In the genomic region with DNA sequence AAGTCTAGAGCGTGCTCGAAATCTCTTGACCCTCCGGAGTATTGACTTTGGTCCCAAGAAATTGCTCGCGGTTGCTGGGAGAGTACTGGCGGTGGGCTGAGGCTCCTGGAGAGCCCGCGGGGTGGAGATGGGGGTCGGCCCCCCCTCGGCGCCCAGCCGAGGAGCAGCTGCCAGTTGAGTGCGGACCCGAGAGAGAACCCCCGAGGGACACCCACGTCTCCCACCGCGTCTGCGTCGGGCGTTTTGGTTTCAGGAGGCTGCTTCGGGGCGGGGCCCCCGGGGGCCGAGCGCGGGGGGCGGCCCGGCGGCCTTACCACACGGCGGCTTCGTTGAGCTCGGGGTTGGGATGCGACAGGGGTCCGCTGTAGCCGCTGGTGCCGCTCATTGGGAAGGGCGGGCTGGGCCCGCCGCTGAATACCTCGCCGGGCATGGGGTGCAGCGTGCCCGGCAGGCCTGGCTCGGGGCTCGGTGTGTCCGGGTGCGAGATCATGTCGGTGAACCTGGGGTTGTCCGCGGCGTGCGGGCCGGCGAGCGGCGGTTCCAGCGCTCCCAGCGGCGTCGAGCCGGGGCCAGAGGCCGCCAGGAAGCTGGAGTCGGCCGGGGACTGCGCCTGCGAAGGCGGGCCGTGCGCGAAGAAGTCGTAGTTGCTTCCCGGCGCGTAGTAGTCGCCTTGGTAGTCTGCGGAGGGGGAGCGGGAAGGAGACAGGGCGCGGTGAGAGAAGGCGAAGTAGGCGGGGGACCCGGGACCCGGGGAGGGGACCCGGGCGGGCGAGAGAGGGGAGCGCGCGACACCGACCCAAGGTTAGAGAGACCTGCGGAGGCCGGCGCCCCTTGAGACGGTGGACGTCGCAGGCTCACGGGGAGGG, we compare ENCODE assay signal across 10 cellular contexts. TPM values are rescaled to one million over a fixed set of nuclear protein-coding genes. Genes with fewer than 3 reads are reported as not detected.
A peak's percentile ranks its signal among the peaks of the same experiment; 100 is the strongest.
DNase-seq lines count a peak whose midpoint lies in the region; ATAC-seq and TF ChIP-seq lines count a peak whose summit lies in the region.
"Had no signal": no experiment of that assay in that cellular context is flagged by ENCODE, and none has a peak within 500 bp of the region (broad histone marks: within the 10 kb centered on the region; RNA-seq: fewer than 3 reads in every experiment).

No MANE protein-coding gene starts in this region.

- no peaks in the 10 kb centered on the region for H3K9me3 Mint-ChIP-seq in activated naive CD4-positive, alpha-beta T cell treated with anti-CD3 and anti-CD28 coated beads, Interleukin-2, amount 10 ng/mL, durations not matched to agents 7 days and 5 days
- peaks cover 0 to 4% (median 0%) of the 10 kb centered on the region in 11 donors for H3K9me3 Mint-ChIP-seq in naive thymus-derived CD4-positive, alpha-beta T cell

- no peak overlapping the region for H3K27ac ChIP-seq in colonic mucosa
- no peak overlapping the region for H3K27ac ChIP-seq in naive thymus-derived CD4-positive, alpha-beta T cell (ENCODE audit: low read depth, low read length)
- H3K27ac ChIP-seq in upper lobe of left lung, result no peak overlapping the region
- H3K27ac ChIP-seq in brain microvascular endothelial cell, result no peak overlapping the region
- H3K27ac ChIP-seq in uterus, result no peak overlapping the region
- H3K27ac ChIP-seq: C4-2B, KMS-11 had no signal

- no peak overlapping the region for H3K9ac ChIP-seq in colonic mucosa (ENCODE audit: low read depth in 2 of 2, low read length in 2 of 2)
- H3K9ac ChIP-seq: KMS-11 had no signal

- H3K4me3 ChIP-seq in colonic mucosa, result peak overlapping the region; percentile 7
- H3K4me3 ChIP-seq in naive thymus-derived CD4-positive, alpha-beta T cell (ENCODE audit: low read length), result peak overlapping the region; percentile 3
- H3K4me3 ChIP-seq in upper lobe of left lung, result peak overlapping the region in 3 of 4 donors; percentile 6 to 25 (median 18)
- H3K4me3 ChIP-seq in brain microvascular endothelial cell (ENCODE audit: low read depth, low read length), result no peak overlapping the region
- no peak overlapping the region for H3K4me3 ChIP-seq in uterus

- WGBS in upper lobe of left lung, 2 donors, result 2 to 3% methylated on average over 23 to 55 of the region's 99 CpGs

- in situ Hi-C loops in brain microvascular endothelial cell (cut with HindIII; ENCODE audit: low pct_ligation_motif_present, low sequenced_read_pairs), result no loop called here

- H3K27ac Mint-ChIP-seq in activated naive CD4-positive, alpha-beta T cell treated with anti-CD3 and anti-CD28 coated beads, Interleukin-2, amount 10 ng/mL, durations not matched to agents 7 days and 5 days, result peak overlapping the region; percentile 29
- H3K27ac Mint-ChIP-seq in naive thymus-derived CD4-positive, alpha-beta T cell, result peak overlapping the region in 1 of 9 donors; percentile 65

- no peak for TF ChIP-seq EP300 in upper lobe of left lung (IDR thresholded peaks at IDR 0.05)

- H3K4me1 Mint-ChIP-seq in activated naive CD4-positive, alpha-beta T cell treated with anti-CD3 and anti-CD28 coated beads, Interleukin-2, amount 10 ng/mL, durations not matched to agents 7 days and 5 days, result peaks cover 25% of the 10 kb centered on the region
- H3K4me1 Mint-ChIP-seq in naive thymus-derived CD4-positive, alpha-beta T cell, result peaks cover 14 to 40% (median 29%) of the 10 kb centered on the region in 7 donors

- H3K36me3 ChIP-seq in colonic mucosa, result no peaks in the 10 kb centered on the region
- H3K36me3 ChIP-seq in naive thymus-derived CD4-positive, alpha-beta T cell (ENCODE audit: control insufficient read depth in 2 of 3, insufficient read depth in 3 of 3, low read length in 3 of 3), result no peaks in the 10 kb centered on the region
- no peaks in the 10 kb centered on the region for H3K36me3 ChIP-seq in upper lobe of left lung
- no peaks in the 10 kb centered on the region for H3K36me3 ChIP-seq in brain microvascular endothelial cell (replicated peaks)
- H3K36me3 ChIP-seq in uterus, result no peaks in the 10 kb centered on the region

- TF ChIP-seq CTCF in colonic mucosa (IDR thresholded peaks at IDR 0.05), result no peak
- TF ChIP-seq CTCF in upper lobe of left lung (IDR thresholded peaks at IDR 0.05), result no peak
- no peak for TF ChIP-seq CTCF in brain microvascular endothelial cell (IDR thresholded peaks at IDR 0.05; ENCODE audit: low read depth, low read length, missing control alignments)
- no peak for TF ChIP-seq CTCF in uterus (IDR thresholded peaks at IDR 0.05)

- no peak for TF ChIP-seq POLR2A in upper lobe of left lung (IDR thresholded peaks at IDR 0.05)
- TF ChIP-seq POLR2A in uterus (IDR thresholded peaks at IDR 0.05), result no peak

- no peak for ATAC-seq in naive thymus-derived CD4-positive, alpha-beta T cell
- peak in 1 of 2 donors; percentile 2 for ATAC-seq in upper lobe of left lung (ENCODE audit: low FRiP score in 2 of 2)
- ATAC-seq in GM18858 (IDR thresholded peaks at IDR 0.05; ENCODE audit: unreplicated experiment), result no peak

- DNase-seq in activated naive CD4-positive, alpha-beta T cell treated with anti-CD3 and anti-CD28 coated beads, Interleukin-2, amount 10 ng/mL, durations not matched to agents 7 days and 5 days, result no peak
- no peak for DNase-seq in activated naive CD4-positive, alpha-beta T cell treated with Interleukin-2 at 50 U/mL for 16 hours
- DNase-seq in colonic mucosa (no peak), upper lobe of left lung (peak in 1 of 2 donors; percentile 82), brain microvascular endothelial cell (no peak), uterus (no peak)
- DNase-seq in naive thymus-derived CD4-positive, alpha-beta T cell, result no peak

- no peaks in the 10 kb centered on the region for H3K9me3 ChIP-seq in colonic mucosa
- H3K9me3 ChIP-seq in naive thymus-derived CD4-positive, alpha-beta T cell (ENCODE audit: control insufficient read depth in 2 of 3, low read length in 3 of 3), result no peaks in the 10 kb centered on the region
- H3K9me3 ChIP-seq in upper lobe of left lung, result no peaks in the 10 kb centered on the region
- H3K9me3 ChIP-seq in uterus, result no peaks in the 10 kb centered on the region

- H3K36me3 Mint-ChIP-seq in activated naive CD4-positive, alpha-beta T cell treated with anti-CD3 and anti-CD28 coated beads, Interleukin-2, amount 10 ng/mL, durations not matched to agents 7 days and 5 days, result peaks cover 3% of the 10 kb centered on the region
- H3K36me3 Mint-ChIP-seq in naive thymus-derived CD4-positive, alpha-beta T cell, result peaks cover 0 to 5% (median 5%) of the 10 kb centered on the region in 5 donors

- peak overlapping the region; percentile 51 for H3K4me3 Mint-ChIP-seq in activated naive CD4-positive, alpha-beta T cell treated with anti-CD3 and anti-CD28 coated beads, Interleukin-2, amount 10 ng/mL, durations not matched to agents 7 days and 5 days
- H3K4me3 Mint-ChIP-seq in naive thymus-derived CD4-positive, alpha-beta T cell, result peak overlapping the region; percentile 37 to 93 (median 83)

- CTCF ChIA-PET in activated naive CD4-positive, alpha-beta T cell treated with anti-CD3 and anti-CD28 coated beads, Interleukin-2, amount 10 ng/mL, durations not matched to agents 7 days and 5 days (lab: Charles Lee), result interaction anchor here (1.6 kb wide), 1 partner anchor 41 kb away, joined by 7 read pairs; the partner anchor contains the start of gene SDSL
- CTCF ChIA-PET in naive thymus-derived CD4-positive, alpha-beta T cell (lab: Charles Lee), result no interaction called here

- no peaks in the 10 kb centered on the region for H3K4me1 ChIP-seq in colonic mucosa
- H3K4me1 ChIP-seq in naive thymus-derived CD4-positive, alpha-beta T cell (ENCODE audit: control insufficient read depth in 2 of 2, insufficient read depth in 2 of 2, low read length in 2 of 2), result peaks cover 6 to 17% of the 10 kb centered on the region in 2 donors
- peaks cover 26 to 51% (median 38%) of the 10 kb centered on the region in 4 donors for H3K4me1 ChIP-seq in upper lobe of left lung
- peaks cover 0 to 20% of the 10 kb centered on the region in 2 donors for H3K4me1 ChIP-seq in uterus

- H3K27me3 ChIP-seq in colonic mucosa (peaks cover 63% of the 10 kb centered on the region), upper lobe of left lung (peaks cover 0 to 59% (median 33%) of the 10 kb centered on the region in 4 donors), brain microvascular endothelial cell (replicated peaks) (peaks cover 67% of the 10 kb centered on the region), uterus (peaks cover 19 to 67% of the 10 kb centered on the region in 2 donors)
- H3K27me3 ChIP-seq in naive thymus-derived CD4-positive, alpha-beta T cell (ENCODE audit: control insufficient read depth in 2 of 2, insufficient read depth in 2 of 2, low read length in 2 of 2), result peaks cover 0 to 5% of the 10 kb centered on the region in 2 donors

- peaks cover 98% of the 10 kb centered on the region for H3K27me3 Mint-ChIP-seq in activated naive CD4-positive, alpha-beta T cell treated with anti-CD3 and anti-CD28 coated beads, Interleukin-2, amount 10 ng/mL, durations not matched to agents 7 days and 5 days
- peaks cover 49 to 82% (median 73%) of the 10 kb centered on the region in 5 donors for H3K27me3 Mint-ChIP-seq in naive thymus-derived CD4-positive, alpha-beta T cell

- POLR2A ChIA-PET in naive thymus-derived CD4-positive, alpha-beta T cell (lab: Charles Lee), result no interaction called here

- intact Hi-C loops in colonic mucosa (cut with DNase I) (loop anchor here (5.0 kb wide), 1 partner anchor 449 kb away; no protein-coding TSS in a partner anchor), uterus (cut with DNase I; ENCODE audit: low total_unique reads) (no loop called here)
- intact Hi-C loops in naive thymus-derived CD4-positive, alpha-beta T cell (cut with micrococcal nuclease), result no loop called here

RNA-seq across cellular contexts. Expression of gene LHX5, which starts 8.6 kb away (rescaled TPM):
- not detected for total RNA-seq in colonic mucosa
- total RNA-seq in naive thymus-derived CD4-positive, alpha-beta T cell, result not detected
- not detected for polyA plus RNA-seq in naive thymus-derived CD4-positive, alpha-beta T cell
- total RNA-seq in upper lobe of left lung, result not detected
- total RNA-seq in uterus, result not detected

RNA-seq across cellular contexts. Expression of gene SDSL, which starts 40.9 kb away (rescaled TPM):
- total RNA-seq in colonic mucosa, result 10 to 100 TPM; 14.2 to 35.2 TPM
- total RNA-seq in naive thymus-derived CD4-positive, alpha-beta T cell, result 1 to 10 TPM in 3 of 5 experiments, under 1 TPM in 1, not detected in 1; 0.46 to 2.5 (median 1.7) TPM
- polyA plus RNA-seq in naive thymus-derived CD4-positive, alpha-beta T cell, result not detected
- total RNA-seq in upper lobe of left lung, result 10 to 100 TPM in 3 of 6 donors, 1 to 10 TPM in 3; 1.1 to 26.9 (median 9.1) TPM
- 1 to 10 TPM in 1 of 4 donors, under 1 TPM in 2, not detected in 1; 0.26 to 3.0 (median 0.61) TPM for total RNA-seq in uterus

RNA-seq across cellular contexts. Expression of gene SDS, which starts 59.4 kb away (rescaled TPM):
- 1 to 10 TPM; 1.0 to 4.4 TPM for total RNA-seq in colonic mucosa
- 1 to 10 TPM in 1 of 5 experiments, under 1 TPM in 2, not detected in 2; 0.51 to 1.3 (median 0.76) TPM for total RNA-seq in naive thymus-derived CD4-positive, alpha-beta T cell
- not detected for polyA plus RNA-seq in naive thymus-derived CD4-positive, alpha-beta T cell
- 1 to 10 TPM in 5 of 6 donors, under 1 TPM in 1; 1.00 to 4.0 (median 2.4) TPM for total RNA-seq in upper lobe of left lung
- total RNA-seq in uterus, result not detected

Comparison
In these comparisons a context has a peak if more than half of its experiments do, and no peak if none do; other contexts are left out.
1. H3K4me3 ChIP-seq: peak in colonic mucosa (single experiment), naive thymus-derived CD4-positive, alpha-beta T cell (single experiment) and upper lobe of left lung (3 of 4); none in brain microvascular endothelial cell (single experiment) and uterus (0 of 2).